Comparison of ENCODE assay signal across 8 cellular contexts in genomic region chr2:28956415-28956826, GRCh38. TPM values are rescaled to one million over a fixed set of nuclear protein-coding genes. Genes with fewer than 3 reads are reported as not detected.
DNase-seq lines count a peak whose midpoint lies in the region; ATAC-seq and FAIRE-seq lines count a peak whose summit lies in the region.

No MANE protein-coding gene starts in this region.

- peak; percentile 81 for FAIRE-seq in urothelium cell line (lab: Jason Lieb, UNC)

- DNase-seq in DMS 273 (lab: John Stamatoyannopoulos, UW; ENCODE audit: unreplicated experiment) (peak; percentile 72), LHCN-M2 (ENCODE audit: low read depth) (peak; percentile 45), amniotic epithelial cell (ENCODE audit: low read depth) (peak; percentile 43), left kidney (ENCODE audit: low read depth, low spot score) (peak; percentile 34), urothelium cell line (ENCODE audit: low spot score) (peak; percentile 47), mesenteric fat pad (ENCODE audit: low spot score) (no peak), cerebellar nuclear complex (lab: John Stamatoyannopoulos, UW) (no peak)

- no peak for ATAC-seq in HG03175 (IDR thresholded peaks at IDR 0.05; ENCODE audit: unreplicated experiment)

RNA-seq across cellular contexts. Expression of gene TOGARAM2, which starts 24.7 kb away (rescaled TPM):
- 0.38 and 0.75 TPM in 2 replicates for total RNA-seq in LHCN-M2 (2014; rRNA removed)
- 0.19 TPM for polyA plus RNA-seq in LHCN-M2 (2012)
- 0.39 TPM for total RNA-seq in mesenteric fat pad

Comparison
In these comparisons a context has a peak if more than half of its experiments do, and no peak if none do; other contexts are left out.
1. DNase-seq: peak in DMS 273 (single experiment), LHCN-M2 (single experiment), amniotic epithelial cell (single experiment), left kidney (single experiment) and urothelium cell line (single experiment); none in mesenteric fat pad (single experiment) and cerebellar nuclear complex (0 of 2).